8 cellular contexts compared by ENCODE assay signal in the genomic region with DNA sequence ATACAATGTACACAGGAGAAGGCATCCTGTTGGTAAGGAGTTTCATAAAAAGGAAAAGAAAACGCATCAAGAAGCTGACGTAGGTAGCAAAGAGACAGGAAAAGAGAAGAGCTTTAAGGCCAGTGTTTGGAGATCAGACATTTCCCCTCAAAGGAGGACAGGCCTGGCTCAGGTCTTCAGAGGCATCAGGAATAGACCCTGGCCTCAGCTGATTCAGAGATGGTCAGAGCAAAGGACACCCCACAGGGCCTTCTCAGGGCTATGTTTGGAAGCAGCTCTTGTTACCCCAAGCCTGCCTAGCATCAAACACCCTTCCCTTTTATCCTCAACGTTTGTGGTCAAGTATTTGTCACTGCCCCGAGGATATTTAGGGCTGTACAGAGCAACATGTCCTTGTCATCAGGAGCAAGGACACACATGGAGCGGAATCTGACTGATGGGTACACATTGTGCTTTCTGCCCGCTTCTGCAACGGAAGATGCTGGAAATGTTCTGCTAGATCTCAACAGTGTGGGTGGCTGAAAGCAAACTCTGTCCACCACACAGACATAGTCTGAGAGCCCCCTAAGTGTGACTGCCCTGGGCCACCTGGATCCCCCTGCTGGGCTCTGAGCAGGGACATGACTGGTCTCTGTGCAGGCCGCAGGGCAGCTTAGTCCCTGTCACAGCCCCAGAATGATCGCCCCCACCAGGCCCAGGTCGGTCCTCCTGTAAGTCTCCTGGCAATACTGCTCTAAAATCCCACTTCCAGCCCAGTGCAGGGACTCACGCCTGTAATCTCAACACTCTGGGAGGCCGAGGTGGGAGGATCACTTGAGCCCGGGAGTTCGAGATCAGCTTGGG. TPM values are rescaled to one million over a fixed set of nuclear protein-coding genes. Genes with fewer than 3 reads are reported as not detected.
A peak's percentile ranks its signal among the peaks of the same experiment; 100 is the strongest.
DNase-seq lines count a peak whose midpoint lies in the region; ATAC-seq and TF ChIP-seq lines count a peak whose summit lies in the region.

No MANE protein-coding gene starts in this region.

- H3K4me3 Mint-ChIP-seq in endothelial cell (ENCODE audit: unreplicated experiment): no peak overlapping the region

- no peak for DNase-seq in endothelial cell (ENCODE audit: low spot score)
- DNase-seq in SHP77 treated with DMSO at 0.1 percent for 48 hours (lab: John Stamatoyannopoulos, UW): no peak
- no peak for DNase-seq in body of pancreas

- peak overlapping the region; percentile 61 for H3K27ac Mint-ChIP-seq in endothelial cell (ENCODE audit: unreplicated experiment)

- peaks cover 1% of the 10 kb centered on the region for H3K27me3 Mint-ChIP-seq in endothelial cell (ENCODE audit: unreplicated experiment)

- peaks cover 5% of the 10 kb centered on the region for H3K36me3 Mint-ChIP-seq in endothelial cell (ENCODE audit: low read depth, unreplicated experiment)

- no peak for TF ChIP-seq POLR2A in gastroesophageal sphincter (IDR thresholded peaks at IDR 0.05)
- TF ChIP-seq POLR2A in body of pancreas (IDR thresholded peaks at IDR 0.05): no peak

- peak overlapping the region; percentile 51 for H3K4me2 ChIP-seq in OCI-LY3 (ENCODE audit: low read length)

- no peaks in the 10 kb centered on the region for H3K9me3 Mint-ChIP-seq in endothelial cell (ENCODE audit: unreplicated experiment)

- intact Hi-C loops in body of pancreas (cut with DNase I): no loop called here

- H3K79me2 ChIP-seq in OCI-LY3 (ENCODE audit: low read length): peaks cover 12% of the 10 kb centered on the region; the same call in 1 of the 2 replicates

- H3K9me3 ChIP-seq in ES-I3 (ENCODE audit: control insufficient read depth, insufficient read depth, low read length) (no peaks in the 10 kb centered on the region), OCI-LY3 (ENCODE audit: insufficient read depth, low read length) (no peaks in the 10 kb centered on the region), gastroesophageal sphincter (no peaks in the 10 kb centered on the region), body of pancreas (no peaks in the 10 kb centered on the region)

- no peak for TF ChIP-seq EP300 in gastroesophageal sphincter (IDR thresholded peaks at IDR 0.05)

- H3K27ac ChIP-seq in OCI-LY3 (ENCODE audit: low read length) (no peak overlapping the region), rectal smooth muscle tissue (ENCODE audit: low read depth, low read length) (no peak overlapping the region), gastroesophageal sphincter (peak overlapping the region in 2 of 4 donors; percentile 94), body of pancreas (peak overlapping the region in 1 of 4 donors; percentile 89)

- H3K4me1 Mint-ChIP-seq in endothelial cell (ENCODE audit: unreplicated experiment): peaks cover 4% of the 10 kb centered on the region

- ATAC-seq in GM18873 (IDR thresholded peaks at IDR 0.05; ENCODE audit: low FRiP score, unreplicated experiment) (no peak), gastroesophageal sphincter (no peak), body of pancreas (no peak)

- peak overlapping the region; percentile 41; the same call in 1 of the 2 replicates for H3K9ac ChIP-seq in ES-I3 (ENCODE audit: low read depth, low read length)
- no peak overlapping the region for H3K9ac ChIP-seq in OCI-LY3 (ENCODE audit: low read length)
- no peak overlapping the region for H3K9ac ChIP-seq in rectal smooth muscle tissue (ENCODE audit: low read length)

- H2AFZ ChIP-seq in OCI-LY3 (ENCODE audit: low read depth, low read length): no peak overlapping the region

- H3K36me3 ChIP-seq in ES-I3 (ENCODE audit: insufficient read depth, low read length) (no peaks in the 10 kb centered on the region; the same call in 1 of the 2 replicates), OCI-LY3 (replicated peaks; ENCODE audit: low read depth, low read length) (peaks cover 3% of the 10 kb centered on the region), rectal smooth muscle tissue (ENCODE audit: control insufficient read depth, insufficient read depth, low read length) (peaks cover 7% of the 10 kb centered on the region), gastroesophageal sphincter (peaks cover 0 to 24% of the 10 kb centered on the region in 2 donors), body of pancreas (replicated peaks in 1 of 2; ENCODE audit: insufficient read depth in 1 of 2, low read depth in 2 of 2) (peaks cover 0 to 3% of the 10 kb centered on the region in 2 donors)

- H3K27me3 ChIP-seq in OCI-LY3 (ENCODE audit: low read depth, low read length) (no peaks in the 10 kb centered on the region), rectal smooth muscle tissue (ENCODE audit: control insufficient read depth, insufficient read depth, low read length) (no peaks in the 10 kb centered on the region), gastroesophageal sphincter (no peaks in the 10 kb centered on the region), body of pancreas (no peaks in the 10 kb centered on the region)

- TF ChIP-seq CTCF in OCI-LY3 (IDR thresholded peaks at IDR 0.05; ENCODE audit: low read depth, low read length) (no peak), endothelial cell (IDR thresholded peaks at IDR 0.05; ENCODE audit: unreplicated experiment) (no peak), gastroesophageal sphincter (IDR thresholded peaks at IDR 0.05) (no peak), body of pancreas (IDR thresholded peaks at IDR 0.05) (no peak)

- peak overlapping the region; percentile 64 for H3K4me3 ChIP-seq in OCI-LY3 (ENCODE audit: low read length)
- H3K4me3 ChIP-seq in rectal smooth muscle tissue (ENCODE audit: low read length): peak overlapping the region; percentile 68
- peak overlapping the region in 1 of 2 donors; percentile 79 for H3K4me3 ChIP-seq in gastroesophageal sphincter
- H3K4me3 ChIP-seq in body of pancreas: no peak overlapping the region

- WGBS in gastroesophageal sphincter (ENCODE audit: low coverage in 1 of 2), 2 donors: 85 to 88% methylated on average over 2 to 8 of the region's 14 CpGs
- 66 to 69% methylated on average over 10 to 13 of the region's 14 CpGs for WGBS in body of pancreas, 2 donors

- no peaks in the 10 kb centered on the region for H4K20me1 ChIP-seq in OCI-LY3 (ENCODE audit: insufficient read depth, low read length)

- H3K4me1 ChIP-seq in ES-I3 (ENCODE audit: insufficient read depth, low read length): no peaks in the 10 kb centered on the region; the same call in 1 of the 2 replicates
- peaks cover 10% of the 10 kb centered on the region for H3K4me1 ChIP-seq in OCI-LY3 (ENCODE audit: low read length)
- no peaks in the 10 kb centered on the region for H3K4me1 ChIP-seq in rectal smooth muscle tissue (ENCODE audit: control insufficient read depth, insufficient read depth, low read length)
- peaks cover 0 to 17% (median 5%) of the 10 kb centered on the region in 3 donors for H3K4me1 ChIP-seq in gastroesophageal sphincter
- H3K4me1 ChIP-seq in body of pancreas: peaks cover 15% of the 10 kb centered on the region

RNA-seq across cellular contexts. Expression of gene ZDHHC4, which starts 1.0 kb away (rescaled TPM):
- total RNA-seq in endothelial cell (ENCODE audit: unreplicated experiment): 44.0 TPM
- total RNA-seq in gastroesophageal sphincter: 10 to 100 TPM; 54.6 to 63.8 (median 58.8) TPM
- 10 to 100 TPM; 19.1 to 35.5 TPM for total RNA-seq in body of pancreas

RNA-seq across cellular contexts. Expression of gene INTS15, which starts 13.6 kb away (rescaled TPM):
- total RNA-seq in endothelial cell (ENCODE audit: unreplicated experiment) (39.6 TPM), gastroesophageal sphincter (10 to 100 TPM; 25.6 to 34.5 (median 32.5) TPM), body of pancreas (10 to 100 TPM; 25.7 to 40.5 TPM)

RNA-seq across cellular contexts. Expression of gene GRID2IP, which starts 25.0 kb away (rescaled TPM):
- total RNA-seq in endothelial cell (ENCODE audit: unreplicated experiment) (0.08 TPM), gastroesophageal sphincter (under 1 TPM in 1 of 4 donors, not detected in 3; 0.27 TPM), body of pancreas (1 to 10 TPM; 1.0 to 1.6 TPM)

RNA-seq across cellular contexts. Expression of gene ZNF853, which starts 39.2 kb away (rescaled TPM):
- total RNA-seq in endothelial cell (ENCODE audit: unreplicated experiment) (7.9 TPM), gastroesophageal sphincter (10 to 100 TPM; 12.9 to 32.3 (median 19.4) TPM), body of pancreas (10 to 100 TPM in 1 of 2 donors, 1 to 10 TPM in 1; 3.6 to 11.2 TPM)

Comparison
In these comparisons a context has a peak if more than half of its experiments do, and no peak if none do; other contexts are left out.
1. H3K4me3 ChIP-seq: peak in OCI-LY3 (single experiment) and rectal smooth muscle tissue (single experiment); none in body of pancreas (0 of 2).